In the genomic region with DNA sequence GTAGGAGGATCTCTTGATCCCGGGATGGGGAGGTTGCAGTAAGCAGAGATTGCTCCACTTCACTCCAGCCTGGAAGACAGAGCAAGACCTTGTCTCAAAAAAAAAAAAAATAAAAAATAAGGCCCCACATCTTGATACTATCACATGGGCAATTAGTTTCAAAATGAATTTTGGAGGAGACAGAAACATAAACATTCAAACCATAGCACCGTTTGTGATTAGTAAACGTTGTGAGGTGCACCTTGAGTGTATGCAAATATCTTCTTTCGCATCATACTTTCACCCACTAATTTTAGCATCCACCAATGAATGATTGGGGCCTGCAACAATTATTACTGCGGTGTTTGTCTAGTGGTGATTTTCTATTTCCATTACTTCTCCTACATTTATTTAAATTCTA, we compare ENCODE assay signal across 21 cellular contexts.
DNase-seq lines count a peak whose midpoint lies in the region; ATAC-seq and TF ChIP-seq lines count a peak whose summit lies in the region.
"Had no signal": no experiment of that assay in that cellular context is flagged by ENCODE, and none has a peak within 500 bp of the region (broad histone marks: within the 10 kb centered on the region; RNA-seq: fewer than 3 reads in every experiment).

No MANE protein-coding gene starts in this region.

- TF ChIP-seq CTCF in DOHH2 (IDR thresholded peaks at IDR 0.05; ENCODE audit: low read depth, low read length, poor library complexity, severe bottlenecking): no peak

- peak; percentile 49 for ATAC-seq in GM18907 (IDR thresholded peaks at IDR 0.05; ENCODE audit: unreplicated experiment)
- ATAC-seq in GM21737 (IDR thresholded peaks at IDR 0.05; ENCODE audit: unreplicated experiment): peak; percentile 60
- peak; percentile 62 for ATAC-seq in HG03342 (IDR thresholded peaks at IDR 0.05; ENCODE audit: unreplicated experiment)
- ATAC-seq: left ventricle myocardium superior, T-helper 17 cell had no signal

- in situ Hi-C loops in HAP-1 (cut with MboI; ENCODE audit: low sequenced_read_pairs): no loop called here

- H3K27me3 ChIP-seq in DOHH2 (ENCODE audit: control insufficient read depth, low read length): no peaks in the 10 kb centered on the region
- no peaks in the 10 kb centered on the region for H3K27me3 ChIP-seq in HAP-1 (ENCODE audit: low read depth)
- H3K27me3 ChIP-seq: BE2C, esophagus squamous epithelium, right atrium auricular region, upper lobe of left lung had no signal

- peak overlapping the region; percentile 64 for H3K4me2 ChIP-seq in DOHH2 (ENCODE audit: low read length)

- DNase-seq in HAP-1 (ENCODE audit: low spot score in 2 of 2) (no peak), cortex of kidney (lab: John Stamatoyannopoulos, UW) (no peak), GOT3 (lab: John Stamatoyannopoulos, UW) (no peak), NCI-H2171 (lab: John Stamatoyannopoulos, UW) (no peak)
- DNase-seq: activated CD4-positive, CD25-positive, alpha-beta regulatory T cell; activated CD8-positive, alpha-beta memory T cell treated with anti-CD3 and anti-CD28 coated beads for 24 hours; BE2C; esophagus squamous epithelium; head of caudate nucleus; left ventricle myocardium superior; NCI-H187; nucleus accumbens; SIG-M5; T-helper 17 cell; upper lobe of left lung had no signal

- H3K4me3 ChIP-seq in DOHH2 (ENCODE audit: low read length) (peak overlapping the region; percentile 55), HAP-1 (no peak overlapping the region)
- H3K4me3 ChIP-seq: esophagus squamous epithelium, right atrium auricular region, upper lobe of left lung had no signal

- H3K4me1 ChIP-seq in DOHH2 (ENCODE audit: control insufficient read depth, low read length) (peaks cover 54% of the 10 kb centered on the region), HAP-1 (no peaks in the 10 kb centered on the region)
- H3K4me1 ChIP-seq: BE2C, esophagus squamous epithelium, right atrium auricular region, upper lobe of left lung had no signal

- no peaks in the 10 kb centered on the region for H4K20me1 ChIP-seq in DOHH2 (ENCODE audit: control insufficient read depth, insufficient read depth, low read depth, low read length)

- H3K9me3 ChIP-seq in DOHH2 (ENCODE audit: control insufficient read depth, insufficient read depth, low read length): no peaks in the 10 kb centered on the region
- no peaks in the 10 kb centered on the region; the same call in 1 of the 2 replicates for H3K9me3 ChIP-seq in HAP-1
- H3K9me3 ChIP-seq: BE2C, esophagus squamous epithelium, right atrium auricular region, upper lobe of left lung had no signal

- no peaks in the 10 kb centered on the region for H3K9me2 ChIP-seq in DOHH2 (replicated peaks; ENCODE audit: control insufficient read depth, low read length)

- H3F3A ChIP-seq in DOHH2 (ENCODE audit: control insufficient read depth, insufficient read depth): peaks cover 17% of the 10 kb centered on the region

- peak overlapping the region; percentile 87 for H3K27ac ChIP-seq in DOHH2 (ENCODE audit: low read depth, low read length)
- H3K27ac ChIP-seq: 22Rv1, esophagus squamous epithelium, right atrium auricular region, upper lobe of left lung had no signal

- H3K36me3 ChIP-seq in DOHH2 (ENCODE audit: control insufficient read depth, low read length) (no peaks in the 10 kb centered on the region), HAP-1 (replicated peaks) (no peaks in the 10 kb centered on the region)
- H3K36me3 ChIP-seq: BE2C, esophagus squamous epithelium, right atrium auricular region, upper lobe of left lung had no signal

- no peaks in the 10 kb centered on the region for H3K79me2 ChIP-seq in DOHH2 (ENCODE audit: control insufficient read depth, low read length)
